6 cellular contexts compared by ENCODE assay signal in the genomic region with DNA sequence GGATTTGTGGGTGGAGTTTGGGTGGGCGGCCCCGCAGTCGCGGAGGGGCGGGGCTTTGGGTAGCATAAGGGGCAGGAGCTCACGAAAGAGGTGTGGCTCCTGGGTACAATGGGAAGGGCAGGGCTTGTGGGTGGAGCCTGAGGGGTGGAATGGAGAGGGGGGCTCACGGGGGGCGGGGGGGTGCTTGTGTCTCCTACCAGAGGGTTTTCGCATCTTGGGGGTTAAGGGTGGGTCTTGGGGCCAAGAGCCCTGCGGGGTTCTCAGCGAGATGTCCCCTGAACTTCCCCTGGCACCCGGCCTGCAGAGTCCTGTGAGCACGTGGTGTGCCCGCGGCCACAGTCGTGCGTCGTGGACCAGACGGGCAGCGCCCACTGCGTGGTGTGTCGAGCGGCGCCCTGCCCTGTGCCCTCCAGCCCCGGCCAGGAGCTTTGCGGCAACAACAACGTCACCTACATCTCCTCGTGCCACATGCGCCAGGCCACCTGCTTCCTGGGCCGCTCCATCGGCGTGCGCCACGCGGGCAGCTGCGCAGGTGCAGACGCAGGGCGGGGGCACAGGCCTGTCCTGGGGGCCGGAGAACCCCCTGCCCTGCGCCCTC. TPM values are rescaled to one million over a fixed set of nuclear protein-coding genes. Genes with fewer than 3 reads are reported as not detected.
DNase-seq lines count a peak whose midpoint lies in the region; ATAC-seq and FAIRE-seq lines count a peak whose summit lies in the region.

No MANE protein-coding gene starts in this region.

- DNase-seq in DMS153 treated with DMSO at 0.1 percent for 48 hours (lab: John Stamatoyannopoulos, UW; ENCODE audit: unreplicated experiment), result peak; percentile 43
- DNase-seq in RPMI8226, result peak; percentile 91
- DNase-seq in frontal cortex (ENCODE audit: low spot score in 2 of 2), result peak; percentile 83 to 85
- no peak for DNase-seq in middle frontal gyrus (ENCODE audit: extremely low spot score, low spot score)
- no peak for DNase-seq in NCI-H446 (lab: John Stamatoyannopoulos, UW)

- FAIRE-seq in frontal cortex (lab: Jason Lieb, UNC), result no peak

- no peaks in the 10 kb centered on the region for H3K9me3 Mint-ChIP-seq in stimulated activated memory B cell treated with anti-CD40 and anti-IgM and Interleukin-4, amounts not matched to agents 10 μg/mL and 1 μg/mL and 100 μg/mL, for 72 hours

- no peak for ATAC-seq in stimulated activated memory B cell treated with anti-CD40 and anti-IgM and Interleukin-4, amounts not matched to agents 10 μg/mL and 1 μg/mL and 100 μg/mL, for 72 hours

- H3K27me3 Mint-ChIP-seq in stimulated activated memory B cell treated with anti-CD40 and anti-IgM and Interleukin-4, amounts not matched to agents 10 μg/mL and 1 μg/mL and 100 μg/mL, for 72 hours, result no peaks in the 10 kb centered on the region

- H3K27ac Mint-ChIP-seq in stimulated activated memory B cell treated with anti-CD40 and anti-IgM and Interleukin-4, amounts not matched to agents 10 μg/mL and 1 μg/mL and 100 μg/mL, for 72 hours, result peak overlapping the region; percentile 85

- H3K36me3 Mint-ChIP-seq in stimulated activated memory B cell treated with anti-CD40 and anti-IgM and Interleukin-4, amounts not matched to agents 10 μg/mL and 1 μg/mL and 100 μg/mL, for 72 hours, result no peaks in the 10 kb centered on the region

- H3K4me3 Mint-ChIP-seq in stimulated activated memory B cell treated with anti-CD40 and anti-IgM and Interleukin-4, amounts not matched to agents 10 μg/mL and 1 μg/mL and 100 μg/mL, for 72 hours, result peak overlapping the region; percentile 86

- no peaks in the 10 kb centered on the region for H3K4me1 Mint-ChIP-seq in stimulated activated memory B cell treated with anti-CD40 and anti-IgM and Interleukin-4, amounts not matched to agents 10 μg/mL and 1 μg/mL and 100 μg/mL, for 72 hours

RNA-seq across cellular contexts. Expression of gene FSTL3, which starts 4.9 kb away (rescaled TPM):
- 2.0 TPM for total RNA-seq in frontal cortex

RNA-seq across cellular contexts. Expression of gene PRSS57, which starts 14.1 kb away (rescaled TPM):
- not detected for total RNA-seq in frontal cortex

RNA-seq across cellular contexts. Expression of gene RNF126, which starts 18.1 kb away (rescaled TPM):
- 17.5 TPM for total RNA-seq in frontal cortex

RNA-seq across cellular contexts. Expression of gene PALM, which starts 27.6 kb away (rescaled TPM):
- 87.2 TPM for total RNA-seq in frontal cortex

RNA-seq across cellular contexts. Expression of gene FGF22, which starts 41.4 kb away (rescaled TPM):
- total RNA-seq in frontal cortex, result under 0.01 TPM

Comparison
In these comparisons a context has a peak if more than half of its experiments do, and no peak if none do; other contexts are left out.
1. DNase-seq: peak in DMS153 treated with DMSO at 0.1 percent for 48 hours (single experiment), RPMI8226 (single experiment) and frontal cortex (2 of 2); none in middle frontal gyrus (single experiment) and NCI-H446 (0 of 2).